18 cellular contexts compared by ENCODE assay signal in the genomic region with DNA sequence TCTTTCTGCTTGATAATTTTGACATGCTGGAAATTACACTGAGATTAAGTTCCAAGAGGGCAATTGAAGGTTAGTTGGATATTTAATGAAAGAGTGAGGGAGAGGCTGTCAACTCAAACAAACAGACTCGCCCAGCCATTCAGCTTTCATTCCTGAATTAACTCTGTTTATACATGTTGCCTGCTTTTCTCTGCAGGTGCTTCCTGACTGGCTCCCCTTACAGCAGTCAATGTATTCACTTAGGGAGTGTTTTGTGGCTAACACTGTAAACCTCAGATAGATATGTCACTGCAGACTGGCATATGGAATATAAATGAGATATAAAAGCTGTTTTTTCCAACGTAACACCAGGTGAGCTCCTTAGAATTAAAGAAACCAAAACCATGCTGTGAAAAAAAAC.
DNase-seq lines count a peak whose midpoint lies in the region; ATAC-seq and TF ChIP-seq lines count a peak whose summit lies in the region.
"Had no signal": no experiment of that assay in that cellular context is flagged by ENCODE, and none has a peak within 500 bp of the region (broad histone marks: within the 10 kb centered on the region; RNA-seq: fewer than 3 reads in every experiment).

No MANE protein-coding gene starts in this region.

- H3K27me3 ChIP-seq in DND-41 (ENCODE audit: insufficient read depth, low read length, poor library complexity): no peaks in the 10 kb centered on the region
- H3K27me3 ChIP-seq: brain microvascular endothelial cell had no signal

- H3K4me1 ChIP-seq in DND-41 (ENCODE audit: insufficient read depth, low read length): peaks cover 28% of the 10 kb centered on the region

- H3K79me2 ChIP-seq in DND-41 (ENCODE audit: insufficient read depth, low read length): no peaks in the 10 kb centered on the region

- peak; percentile 52 for DNase-seq in DND-41
- DNase-seq in NCI-H146 (lab: John Stamatoyannopoulos, UW): peak; percentile 98
- DNase-seq in OCI-M1 (lab: John Stamatoyannopoulos, UW): peak; percentile 41
- DNase-seq in iPS-NIHi7 (ENCODE audit: extremely low spot score): peak; percentile 21
- DNase-seq in activated gamma-delta T cell (lab: John Stamatoyannopoulos, UW): no peak
- no peak for DNase-seq in stimulated activated CD4-positive, alpha-beta T cell treated with anti-CD3 and anti-CD28 coated beads, Interleukin-4, amount 100 ng/mL, for 4 hours
- DNase-seq in T-helper 2 cell: no peak
- DNase-seq: activated CD8-positive, alpha-beta memory T cell treated with anti-CD3 and anti-CD28 coated beads, Interleukin-2, amount 50 U/mL, for 4 hours; brain microvascular endothelial cell; DMS 273 treated with DMSO at 0.1 percent for 48 hours; effector CD8-positive, alpha-beta T cell; foreskin fibroblast; GOT3; islet precursor cell; KG1; PC-3 had no signal

- H3K4me2 ChIP-seq in DND-41 (ENCODE audit: insufficient read depth, low read length): peak overlapping the region; percentile 57

- no peaks in the 10 kb centered on the region for H3K36me3 ChIP-seq in DND-41 (ENCODE audit: insufficient read depth, low read length)
- H3K36me3 ChIP-seq: brain microvascular endothelial cell had no signal

- no peak overlapping the region for H2AFZ ChIP-seq in DND-41 (ENCODE audit: low read depth, low read length)

- no peaks in the 10 kb centered on the region for H4K20me1 ChIP-seq in DND-41 (ENCODE audit: insufficient read depth, low read length)

- no peak overlapping the region for H3K4me3 ChIP-seq in DND-41 (ENCODE audit: low read depth in 1 of 2, low read length in 2 of 2)
- H3K4me3 ChIP-seq: skin epidermis had no signal

- H3K27ac ChIP-seq in DND-41 (ENCODE audit: low read length): peak overlapping the region; percentile 79
- H3K27ac ChIP-seq: brain microvascular endothelial cell, skin epidermis had no signal

- TF ChIP-seq CTCF in DND-41 (IDR thresholded peaks at IDR 0.05; ENCODE audit: borderline replicate concordance, extremely low read depth, low read length, poor library complexity, severe bottlenecking): no peak

- peak overlapping the region; percentile 25; the same call in 1 of the 2 replicates for H3K9ac ChIP-seq in DND-41 (ENCODE audit: low read depth, low read length)

- ATAC-seq in DND-41 (ENCODE audit: insufficient read depth, low read depth) (peak; percentile 99), HG03175 (IDR thresholded peaks at IDR 0.05; ENCODE audit: unreplicated experiment) (no peak)
- ATAC-seq: PC-3 had no signal

- no peaks in the 10 kb centered on the region for H3K9me3 ChIP-seq in DND-41 (ENCODE audit: insufficient read depth, low read length, severe bottlenecking)

Comparison
In these comparisons a context has a peak if more than half of its experiments do, and no peak if none do; other contexts are left out.
1. DNase-seq: peak in DND-41 (single experiment), NCI-H146 (single experiment), OCI-M1 (single experiment) and iPS-NIHi7 (single experiment); none in activated gamma-delta T cell (single experiment), stimulated activated CD4-positive, alpha-beta T cell treated with anti-CD3 and anti-CD28 coated beads, Interleukin-4, amount 100 ng/mL, for 4 hours (0 of 2) and T-helper 2 cell (0 of 5).